Comparison of ENCODE assay signal across 9 cellular contexts in genomic region chrX:19814240-19814639, GRCh38.
DNase-seq lines count a peak whose midpoint lies in the region; ATAC-seq and TF ChIP-seq lines count a peak whose summit lies in the region.
"Had no signal": no experiment of that assay in that cellular context is flagged by ENCODE, and none has a peak within 500 bp of the region (broad histone marks: within the 10 kb centered on the region; RNA-seq: fewer than 3 reads in every experiment).

No MANE protein-coding gene starts in this region.

- H3K27me3 ChIP-seq in BE2C: no peaks in the 10 kb centered on the region

- DNase-seq in activated CD8-positive, alpha-beta memory T cell treated with anti-CD3 and anti-CD28 coated beads, Interleukin-2, amount 10 ng/mL, durations not matched to agents 7 days and 5 days: no peak
- DNase-seq in activated CD8-positive, alpha-beta memory T cell treated with anti-CD3 and anti-CD28 coated beads, Interleukin-2, amount 50 U/mL, for 48 hours: no peak
- DNase-seq in NOMO-1 treated with DMSO at 0.1 percent for 48 hours (lab: John Stamatoyannopoulos, UW; ENCODE audit: unreplicated experiment) (peak; percentile 92), COLO829 (ENCODE audit: low spot score) (no peak), HEK293T (ENCODE audit: extremely low spot score) (no peak), BE2C (no peak)
- no peak for DNase-seq in effector memory CD8-positive, alpha-beta T cell
- no peak for DNase-seq in stimulated activated naive B cell treated with anti-CD40 and anti-IgM and Interleukin-4, amounts not matched to agents 10 μg/mL and 1 μg/mL and 100 μg/mL, for 72 hours
- DNase-seq: Right ventricle myocardium superior had no signal

- ATAC-seq in activated CD8-positive, alpha-beta memory T cell treated with anti-CD3 and anti-CD28 coated beads, Interleukin-2, amount 10 ng/mL, durations not matched to agents 7 days and 5 days: no peak
- no peak for ATAC-seq in effector memory CD8-positive, alpha-beta T cell (replicated peaks)
- ATAC-seq in stimulated activated naive B cell treated with anti-CD40 and anti-IgM and Interleukin-4, amounts not matched to agents 10 μg/mL and 1 μg/mL and 100 μg/mL, for 72 hours (replicated peaks): peak in 1 of 2 donors; percentile 33

- H3K36me3 ChIP-seq in BE2C: no peaks in the 10 kb centered on the region

- no peak overlapping the region for H3K4me3 Mint-ChIP-seq in activated CD8-positive, alpha-beta memory T cell treated with anti-CD3 and anti-CD28 coated beads, Interleukin-2, amount 10 ng/mL, durations not matched to agents 7 days and 5 days
- peak overlapping the region in 1 of 2 donors; percentile 9 for H3K4me3 Mint-ChIP-seq in effector memory CD8-positive, alpha-beta T cell
- H3K4me3 Mint-ChIP-seq in stimulated activated naive B cell treated with anti-CD40 and anti-IgM and Interleukin-4, amounts not matched to agents 10 μg/mL and 1 μg/mL and 100 μg/mL, for 72 hours: no peak overlapping the region

- POLR2A ChIA-PET in HEK293T (lab: Yijun Ruan, JAX): no interaction called here

- no peaks in the 10 kb centered on the region for H3K4me1 ChIP-seq in BE2C

- H3K27ac Mint-ChIP-seq in activated CD8-positive, alpha-beta memory T cell treated with anti-CD3 and anti-CD28 coated beads, Interleukin-2, amount 10 ng/mL, durations not matched to agents 7 days and 5 days: peak overlapping the region; percentile 37
- H3K27ac Mint-ChIP-seq in effector memory CD8-positive, alpha-beta T cell: peak overlapping the region; percentile 38 to 91
- H3K27ac Mint-ChIP-seq in stimulated activated naive B cell treated with anti-CD40 and anti-IgM and Interleukin-4, amounts not matched to agents 10 μg/mL and 1 μg/mL and 100 μg/mL, for 72 hours: peak overlapping the region; percentile 77

- peaks cover 8% of the 10 kb centered on the region for H3K9me3 Mint-ChIP-seq in activated CD8-positive, alpha-beta memory T cell treated with anti-CD3 and anti-CD28 coated beads, Interleukin-2, amount 10 ng/mL, durations not matched to agents 7 days and 5 days (ENCODE audit: low read depth)
- no peaks in the 10 kb centered on the region for H3K9me3 Mint-ChIP-seq in effector memory CD8-positive, alpha-beta T cell
- peaks cover 2 to 11% of the 10 kb centered on the region in 2 donors for H3K9me3 Mint-ChIP-seq in stimulated activated naive B cell treated with anti-CD40 and anti-IgM and Interleukin-4, amounts not matched to agents 10 μg/mL and 1 μg/mL and 100 μg/mL, for 72 hours

- CTCF ChIA-PET in activated CD8-positive, alpha-beta memory T cell treated with anti-CD3 and anti-CD28 coated beads, Interleukin-2, amount 10 ng/mL, durations not matched to agents 7 days and 5 days (lab: Charles Lee): no interaction called here
- CTCF ChIA-PET in HEK293T (lab: Yijun Ruan, JAX): no interaction called here

- H3K4me1 Mint-ChIP-seq in activated CD8-positive, alpha-beta memory T cell treated with anti-CD3 and anti-CD28 coated beads, Interleukin-2, amount 10 ng/mL, durations not matched to agents 7 days and 5 days: peaks cover 56% of the 10 kb centered on the region
- H3K4me1 Mint-ChIP-seq in effector memory CD8-positive, alpha-beta T cell (ENCODE audit: low read depth in 2 of 2): peaks cover 26 to 38% of the 10 kb centered on the region in 2 donors
- H3K4me1 Mint-ChIP-seq in stimulated activated naive B cell treated with anti-CD40 and anti-IgM and Interleukin-4, amounts not matched to agents 10 μg/mL and 1 μg/mL and 100 μg/mL, for 72 hours: peaks cover 21 to 39% of the 10 kb centered on the region in 2 donors

- TF ChIP-seq CTCF in BE2C (IDR thresholded peaks at IDR 0.05; ENCODE audit: low read depth, low read length): no peak

- H3K36me3 Mint-ChIP-seq in activated CD8-positive, alpha-beta memory T cell treated with anti-CD3 and anti-CD28 coated beads, Interleukin-2, amount 10 ng/mL, durations not matched to agents 7 days and 5 days: peaks cover 14% of the 10 kb centered on the region
- H3K36me3 Mint-ChIP-seq in effector memory CD8-positive, alpha-beta T cell (ENCODE audit: insufficient read depth): no peaks in the 10 kb centered on the region
- peaks cover 14% of the 10 kb centered on the region in 2 donors for H3K36me3 Mint-ChIP-seq in stimulated activated naive B cell treated with anti-CD40 and anti-IgM and Interleukin-4, amounts not matched to agents 10 μg/mL and 1 μg/mL and 100 μg/mL, for 72 hours

- H3K4me3 ChIP-seq in BE2C (ENCODE audit: low read depth, low read length): no peak overlapping the region

- no peaks in the 10 kb centered on the region for H3K27me3 Mint-ChIP-seq in activated CD8-positive, alpha-beta memory T cell treated with anti-CD3 and anti-CD28 coated beads, Interleukin-2, amount 10 ng/mL, durations not matched to agents 7 days and 5 days
- H3K27me3 Mint-ChIP-seq in effector memory CD8-positive, alpha-beta T cell: no peaks in the 10 kb centered on the region
- no peaks in the 10 kb centered on the region for H3K27me3 Mint-ChIP-seq in stimulated activated naive B cell treated with anti-CD40 and anti-IgM and Interleukin-4, amounts not matched to agents 10 μg/mL and 1 μg/mL and 100 μg/mL, for 72 hours

- H3K9me3 ChIP-seq in BE2C: no peaks in the 10 kb centered on the region

TF ChIP-seq in HEK293T, 16 proteins besides CTCF, POLR2A, EP300 and RAD21:
- TF ChIP-seq SUZ12 (IDR thresholded peaks at IDR 0.05): no peak
- no peak for TF ChIP-seq ARNT (IDR thresholded peaks at IDR 0.05)
- no peak for TF ChIP-seq HDGF (IDR thresholded peaks at IDR 0.05; ENCODE audit: borderline replicate concordance)
- TF ChIP-seq FOXK2 (IDR thresholded peaks at IDR 0.05): no peak
- no peak for TF ChIP-seq L3MBTL2 (conservative IDR thresholded peaks at IDR 0.05)
- TF ChIP-seq CTBP1 (IDR thresholded peaks at IDR 0.05; ENCODE audit: borderline replicate concordance): no peak
- TF ChIP-seq NFRKB (IDR thresholded peaks at IDR 0.05): no peak
- TF ChIP-seq LEF1 (IDR thresholded peaks at IDR 0.05; ENCODE audit: borderline replicate concordance): no peak
- TF ChIP-seq SP1 (IDR thresholded peaks at IDR 0.05): no peak
- no peak for TF ChIP-seq FOXM1 (IDR thresholded peaks at IDR 0.05; ENCODE audit: borderline replicate concordance)
- no peak for TF ChIP-seq ZNF384 (IDR thresholded peaks at IDR 0.05)
- TF ChIP-seq BHLHE40 (IDR thresholded peaks at IDR 0.05; ENCODE audit: borderline replicate concordance): no peak
- no peak for TF ChIP-seq TARDBP (IDR thresholded peaks at IDR 0.05)
- no peak for TF ChIP-seq ELF4 (IDR thresholded peaks at IDR 0.05)
- no peak for TF ChIP-seq PKNOX1 (IDR thresholded peaks at IDR 0.05)
- TF ChIP-seq FOXA1 (IDR thresholded peaks at IDR 0.05): no peak
